In the genomic region with DNA sequence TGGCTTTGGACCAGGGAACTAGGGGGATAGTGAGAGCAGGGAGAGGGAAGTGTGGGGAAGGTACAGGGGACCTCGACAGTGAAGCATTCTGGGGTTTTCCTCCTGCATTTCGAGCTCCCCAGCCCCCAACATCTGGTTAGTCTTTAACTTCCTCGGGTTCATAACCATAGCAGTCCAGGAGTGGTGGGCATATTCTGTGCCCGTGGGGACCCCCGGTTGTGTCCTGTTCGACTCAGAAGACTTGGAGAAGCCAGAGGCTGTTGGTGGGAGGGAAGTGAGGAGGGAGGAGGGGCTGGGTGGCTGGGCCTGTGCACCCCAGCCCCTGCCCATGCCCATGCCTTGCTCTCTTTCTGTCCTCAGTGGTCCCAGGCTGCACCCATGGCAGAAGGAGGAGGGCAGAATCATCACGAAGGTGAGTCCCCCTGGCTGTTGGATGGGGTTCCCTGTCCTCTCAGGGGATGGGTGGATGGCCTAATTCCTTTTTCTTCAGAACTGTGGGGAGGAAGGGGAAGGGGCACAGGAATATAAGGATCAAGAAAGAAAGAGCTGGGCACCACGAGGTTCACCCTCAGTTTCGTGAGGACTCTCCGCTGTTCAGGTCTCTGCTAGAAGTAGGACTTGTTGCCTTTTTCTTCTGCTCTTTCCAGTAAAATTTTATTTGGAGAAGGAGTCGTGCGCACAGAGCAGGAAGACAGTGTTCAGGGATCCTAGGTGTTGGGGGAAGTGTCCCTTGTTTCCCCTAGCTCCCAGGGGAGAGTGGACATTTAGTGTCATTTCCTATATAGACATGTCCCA, we compare ENCODE assay signal across 8 cellular contexts. TPM values are rescaled to one million over a fixed set of nuclear protein-coding genes. Genes with fewer than 3 reads are reported as not detected.
DNase-seq lines count a peak whose midpoint lies in the region; ATAC-seq and TF ChIP-seq lines count a peak whose summit lies in the region.

No MANE protein-coding gene starts in this region.

- H3K79me2 ChIP-seq in KMS-11 (ENCODE audit: insufficient read depth, low read depth), result peaks cover 80% of the 10 kb centered on the region

- peak overlapping the region; percentile 100; the same call in 1 of the 2 replicates for H3K9ac ChIP-seq in KMS-11

- no peak for DNase-seq in AG10803 (ENCODE audit: low read depth)
- DNase-seq in coronary artery (ENCODE audit: low spot score), result no peak
- DNase-seq in neural crest cell (ENCODE audit: low read depth, low spot score), result no peak
- DNase-seq in NCI-H1048 (lab: John Stamatoyannopoulos, UW), result no peak
- DNase-seq in HCEC 1CT, result no peak
- no peak for DNase-seq in SW480 (ENCODE audit: low spot score)

- H3K27ac ChIP-seq in KMS-11 (peak overlapping the region; percentile 98; the same call in 1 of the 2 replicates), coronary artery (peak overlapping the region in 1 of 2 donors; percentile 67)

- ATAC-seq in HG02759 (IDR thresholded peaks at IDR 0.05; ENCODE audit: unreplicated experiment), result no peak

- H3K4me3 Mint-ChIP-seq in neural crest cell, result peak overlapping the region; percentile 96

- H3K27ac Mint-ChIP-seq in neural crest cell (ENCODE audit: unreplicated experiment), result peak overlapping the region; percentile 6

- H4K20me1 ChIP-seq in KMS-11 (ENCODE audit: insufficient read depth), result peaks cover 5% of the 10 kb centered on the region; the same call in 1 of the 2 replicates

- H3K4me3 ChIP-seq in AG10803 (ENCODE audit: low read length), result peak overlapping the region; percentile 70
- H3K4me3 ChIP-seq in KMS-11 (IDR thresholded peaks at IDR 0.05; ENCODE audit: insufficient read depth, low read depth, low read length), result no peak overlapping the region
- H3K4me3 ChIP-seq in coronary artery, result peak overlapping the region; percentile 95

- H2AFZ ChIP-seq in KMS-11 (ENCODE audit: low read depth), result no peak overlapping the region

- peaks cover 9% of the 10 kb centered on the region; the same call in 1 of the 2 replicates for H3K36me3 ChIP-seq in KMS-11 (ENCODE audit: insufficient read depth)

- H3K9me3 Mint-ChIP-seq in neural crest cell, result no peaks in the 10 kb centered on the region

- peak overlapping the region; percentile 80 for H3K4me2 ChIP-seq in KMS-11

- no peaks in the 10 kb centered on the region for H3K27me3 ChIP-seq in KMS-11 (ENCODE audit: insufficient read depth, low read depth)

- TF ChIP-seq CTCF in AG10803 (conservative IDR thresholded peaks at IDR 0.05; ENCODE audit: low read length), result no peak
- no peak for TF ChIP-seq CTCF in KMS-11 (conservative IDR thresholded peaks at IDR 0.05; ENCODE audit: low read depth, low read length)
- no peak for TF ChIP-seq CTCF in coronary artery (IDR thresholded peaks at IDR 0.05)
- no peak for TF ChIP-seq CTCF in neural crest cell (conservative IDR thresholded peaks at IDR 0.05)

- H3K4me1 Mint-ChIP-seq in neural crest cell, result peaks cover 41% of the 10 kb centered on the region

- H3K4me1 ChIP-seq in KMS-11 (ENCODE audit: low read depth, poor library complexity, severe bottlenecking), result peaks cover 37% of the 10 kb centered on the region

- peaks cover 4% of the 10 kb centered on the region for H3K36me3 Mint-ChIP-seq in neural crest cell (ENCODE audit: low read depth)

- peaks cover 9% of the 10 kb centered on the region for H3K27me3 Mint-ChIP-seq in neural crest cell (ENCODE audit: low read depth)

RNA-seq across cellular contexts. Expression of a gene that starts 4.2 kb away (rescaled TPM):
- 31.2 TPM in 2 replicates for total RNA-seq in neural crest cell
